Comparison of ENCODE assay signal across 23 cellular contexts in the genomic region with DNA sequence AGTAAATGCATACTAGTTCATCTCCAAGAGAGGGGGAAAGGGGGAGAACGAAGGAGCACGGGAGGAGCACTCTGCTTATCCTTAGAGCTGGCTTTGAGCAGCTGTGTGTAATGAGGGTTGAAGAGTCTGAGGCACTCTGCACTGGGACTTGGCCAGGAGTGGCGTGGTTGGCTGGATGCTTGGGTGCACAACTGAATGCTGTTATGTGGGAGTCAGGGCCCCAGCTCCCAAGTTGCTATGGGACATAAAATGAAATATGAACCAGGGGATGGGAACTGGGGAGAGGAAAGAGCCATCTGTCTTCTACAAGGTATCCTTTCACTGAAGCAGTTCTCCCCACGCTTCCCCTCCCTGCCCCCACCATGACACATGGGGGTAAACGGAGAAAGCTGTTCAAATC.
"Had no signal": no experiment of that assay in that cellular context is flagged by ENCODE, and none has a peak within 500 bp of the region (broad histone marks: within the 10 kb centered on the region; RNA-seq: fewer than 3 reads in every experiment).

No MANE protein-coding gene starts in this region.

- H3K27ac Mint-ChIP-seq: activated CD4-positive, alpha-beta T cell treated with anti-CD3 and anti-CD28 coated beads, Interleukin-2, amount 10 ng/mL, durations not matched to agents 24 days and 14 days; activated CD8-positive, alpha-beta memory T cell treated with anti-CD3 and anti-CD28 coated beads, Interleukin-2, amount 10 ng/mL, durations not matched to agents 7 days and 5 days; activated CD8-positive, alpha-beta T cell treated with anti-CD3 and anti-CD28 coated beads for 36 hours; dendritic cell treated with granulocyte-macrophage colony-stimulating factor and Interleukin-4, amounts not matched to agents 40 ng/mL and 50 ng/mL, for 4 days had no signal

- H3K27me3 ChIP-seq: body of pancreas, cardiac muscle cell, upper lobe of right lung had no signal

- H3K36me3 ChIP-seq: cardiac muscle cell, lower lobe of right lung, prostate gland, spleen, thoracic aorta, upper lobe of right lung had no signal

- H3K9me3 Mint-ChIP-seq: activated CD4-positive, alpha-beta T cell treated with anti-CD3 and anti-CD28 coated beads, Interleukin-2, amount 10 ng/mL, durations not matched to agents 24 days and 14 days; activated CD8-positive, alpha-beta T cell treated with anti-CD3 and anti-CD28 coated beads for 36 hours; dendritic cell treated with granulocyte-macrophage colony-stimulating factor and Interleukin-4, amounts not matched to agents 40 ng/mL and 50 ng/mL, for 4 days had no signal

- H3K36me3 Mint-ChIP-seq: activated CD8-positive, alpha-beta memory T cell treated with anti-CD3 and anti-CD28 coated beads, Interleukin-2, amount 10 ng/mL, durations not matched to agents 7 days and 5 days; naive thymus-derived CD8-positive, alpha-beta T cell had no signal

- H3K9me3 ChIP-seq: body of pancreas, lower lobe of right lung, prostate gland, thoracic aorta, upper lobe of right lung had no signal

- DNase-seq: activated CD4-positive, alpha-beta T cell treated with anti-CD3 and anti-CD28 coated beads, Interleukin-2, amount 10 ng/mL, durations not matched to agents 24 days and 14 days; activated CD8-positive, alpha-beta memory T cell treated with anti-CD3 and anti-CD28 coated beads, Interleukin-2, amount 10 ng/mL, durations not matched to agents 7 days and 5 days; activated CD8-positive, alpha-beta T cell treated with anti-CD3 and anti-CD28 coated beads for 36 hours; activated effector memory CD4-positive, alpha-beta T cell treated with anti-CD3 and anti-CD28 coated beads, Interleukin-2, amount 50 U/mL, for 16 hours; activated naive CD4-positive, alpha-beta T cell treated with anti-CD3 and anti-CD28 coated beads, Interleukin-2, amount 50 U/mL, for 16 hours; activated T-cell treated with anti-CD3 and anti-CD28 coated beads for 4 hours; anterior cingulate cortex; body of pancreas; effector CD8-positive, alpha-beta T cell; erythroblast; foreskin fibroblast; kidney; lower lobe of right lung; naive thymus-derived CD8-positive, alpha-beta T cell; spleen; stimulated activated CD4-positive, alpha-beta T cell treated with anti-CD3 and anti-CD28 coated beads, Interleukin-4, amount 100 ng/mL, for 24 hours; stimulated activated naive CD4-positive, alpha-beta T cell treated with Interleukin-2 at 50 U/mL for 16 hours; upper lobe of right lung had no signal

- H3K4me3 Mint-ChIP-seq: activated CD4-positive, alpha-beta T cell treated with anti-CD3 and anti-CD28 coated beads, Interleukin-2, amount 10 ng/mL, durations not matched to agents 24 days and 14 days; activated CD8-positive, alpha-beta memory T cell treated with anti-CD3 and anti-CD28 coated beads, Interleukin-2, amount 10 ng/mL, durations not matched to agents 7 days and 5 days; activated CD8-positive, alpha-beta T cell treated with anti-CD3 and anti-CD28 coated beads for 36 hours; dendritic cell treated with granulocyte-macrophage colony-stimulating factor and Interleukin-4, amounts not matched to agents 40 ng/mL and 50 ng/mL, for 4 days; naive thymus-derived CD8-positive, alpha-beta T cell had no signal

- H3K4me1 Mint-ChIP-seq: activated CD4-positive, alpha-beta T cell treated with anti-CD3 and anti-CD28 coated beads, Interleukin-2, amount 10 ng/mL, durations not matched to agents 24 days and 14 days; activated CD8-positive, alpha-beta memory T cell treated with anti-CD3 and anti-CD28 coated beads, Interleukin-2, amount 10 ng/mL, durations not matched to agents 7 days and 5 days; naive thymus-derived CD8-positive, alpha-beta T cell had no signal

- H3K4me3 ChIP-seq: body of pancreas, cardiac muscle cell, lower lobe of right lung, prostate gland, spleen, thoracic aorta, upper lobe of right lung had no signal

- H3K4me1 ChIP-seq: body of pancreas, lower lobe of right lung, prostate gland, spleen, upper lobe of right lung had no signal

- H3K27ac ChIP-seq: body of pancreas, cardiac muscle cell, lower lobe of right lung, prostate gland, spleen, thoracic aorta, upper lobe of right lung, VCaP had no signal
